24 cellular contexts compared by ENCODE assay signal in the genomic region with DNA sequence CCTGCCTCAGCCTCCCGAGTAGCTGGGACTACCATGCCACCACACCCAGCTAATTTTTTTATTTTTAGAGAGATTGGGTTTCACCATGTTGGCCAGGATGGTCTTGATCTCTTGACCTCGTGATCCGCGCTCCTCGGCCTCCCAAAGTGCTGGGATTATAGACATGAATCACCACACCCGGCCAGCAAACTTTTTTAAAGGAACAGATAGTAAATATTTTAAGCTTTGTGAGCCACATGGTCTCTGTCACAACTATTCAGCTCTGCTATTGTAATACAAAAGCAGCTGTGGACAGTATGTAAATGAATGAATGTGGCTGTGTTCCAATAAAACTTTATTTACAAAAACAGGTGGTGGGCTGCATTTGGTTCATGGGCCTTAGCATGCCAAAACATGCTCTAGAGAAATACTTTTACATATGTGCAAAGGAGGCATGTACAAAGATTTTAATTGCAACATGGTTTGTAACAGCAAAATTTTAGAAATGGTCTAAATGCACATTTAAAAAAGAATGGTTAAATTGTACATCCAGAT. TPM values are rescaled to one million over a fixed set of nuclear protein-coding genes. Genes with fewer than 3 reads are reported as not detected.
DNase-seq lines count a peak whose midpoint lies in the region; ATAC-seq, FAIRE-seq and TF ChIP-seq lines count a peak whose summit lies in the region.
"Had no signal": no experiment of that assay in that cellular context is flagged by ENCODE, and none has a peak within 500 bp of the region (broad histone marks: within the 10 kb centered on the region; RNA-seq: fewer than 3 reads in every experiment).

No MANE protein-coding gene starts in this region.

- intact Hi-C loops in GM12878 (cut with micrococcal nuclease; ENCODE audit: unreplicated experiment) = no loop called here
- intact Hi-C loops in mammary epithelial cell (cut with micrococcal nuclease) = no loop called here

- H3K79me2 ChIP-seq in GM12878 (ENCODE audit: control insufficient read depth, insufficient read depth, low read length) (no peaks in the 10 kb centered on the region), mammary epithelial cell (ENCODE audit: insufficient read depth, low read length) (no peaks in the 10 kb centered on the region)

- FAIRE-seq in GM12878 (lab: Jason Lieb, UNC) = no peak
- FAIRE-seq: HTR-8/SVneo had no signal

- ATAC-seq in GM12878 (no peak), left lobe of liver (no peak), HG03432 (IDR thresholded peaks at IDR 0.05; ENCODE audit: unreplicated experiment) (no peak)

- H4K20me1 ChIP-seq in GM12878 (ENCODE audit: control insufficient read depth, insufficient read depth) (no peaks in the 10 kb centered on the region), mammary epithelial cell (ENCODE audit: insufficient read depth, low read length) (no peaks in the 10 kb centered on the region)

- no peak for TF ChIP-seq EP300 in GM12878 (IDR thresholded peaks at IDR 0.05; ENCODE audit: borderline replicate concordance in 1 of 2, control insufficient read depth in 1 of 2, low read depth in 2 of 2, low read length in 2 of 2)

- SMC1A ChIA-PET in GM12878 (lab: Charles Lee; ENCODE audit: uncharacterized antibody, unreplicated experiment) = interaction anchor here (1.3 kb wide), 1 partner anchor 19 kb away, joined by 3 read pairs; no protein-coding TSS in a partner anchor

- H3K4me3 ChIP-seq in MG63 = no peak overlapping the region
- no peak overlapping the region for H3K4me3 ChIP-seq in GM12878
- H3K4me3 ChIP-seq in mammary epithelial cell (replicated peaks in 1 of 3; ENCODE audit: insufficient read depth in 1 of 3, low read depth in 2 of 3, low read length in 3 of 3) = no peak overlapping the region
- H3K4me3 ChIP-seq: Peyer's patch, SJSA1 had no signal

- BruUV-seq in GM12878 (replicated peaks; lab: Mats Ljungman, UMichigan) = no TSS peak
- no TSS peak for BruUV-seq in mammary epithelial cell (replicated peaks; lab: Mats Ljungman, UMichigan)

- CTCF ChIA-PET in GM12878 (lab: Yijun Ruan, JAX) (no interaction called here), mammary epithelial cell (lab: Charles Lee; ENCODE audit: low non-redundant PET) (no interaction called here)

- no peak overlapping the region for H3K27ac ChIP-seq in GM12878 (ENCODE audit: control insufficient read depth, insufficient read depth)
- H3K27ac ChIP-seq in mammary epithelial cell (ENCODE audit: insufficient read depth, low read depth, low read length) = no peak overlapping the region
- H3K27ac ChIP-seq: Peyer's patch, SJSA1 had no signal

- no peaks in the 10 kb centered on the region for H3K27me3 ChIP-seq in MG63
- no peaks in the 10 kb centered on the region for H3K27me3 ChIP-seq in GM12878 (replicated peaks in 1 of 2; ENCODE audit: control insufficient read depth in 2 of 2, insufficient read depth in 2 of 2, low read length in 1 of 2)
- no peaks in the 10 kb centered on the region for H3K27me3 ChIP-seq in mammary epithelial cell (ENCODE audit: insufficient read depth, low read length)
- H3K27me3 ChIP-seq: Peyer's patch, SJSA1 had no signal

- no peak overlapping the region for H2AFZ ChIP-seq in GM12878 (ENCODE audit: control insufficient read depth, low read depth, low read length)
- H2AFZ ChIP-seq in mammary epithelial cell (ENCODE audit: low read depth, low read length) = no peak overlapping the region

- no peak overlapping the region for H3K4me2 ChIP-seq in GM12878 (ENCODE audit: control insufficient read depth, insufficient read depth)
- H3K4me2 ChIP-seq in mammary epithelial cell (ENCODE audit: insufficient read depth, low read depth, low read length) = no peak overlapping the region

- TF ChIP-seq POLR2A in GM12878 (IDR thresholded peaks at IDR 0.05; ENCODE audit: low read depth, low read length) = no peak

- in situ Hi-C loops in GM12878 (cut with MboI) = no loop called here
- in situ Hi-C loops in mammary epithelial cell (cut with MboI; ENCODE audit: low sequenced_read_pairs in 2 of 2) = loop anchor here in 1 of 2 donors (25.0 kb wide), 1 partner anchor 706 kb away; a partner anchor contains a TSS

- TF ChIP-seq RAD21 in GM12878 (IDR thresholded peaks at IDR 0.05; ENCODE audit: insufficient read depth, low read depth, low read length) = no peak

- H3K36me3 ChIP-seq in MG63 (no peaks in the 10 kb centered on the region; the same call in 1 of the 2 replicates), GM12878 (ENCODE audit: control insufficient read depth in 2 of 2, insufficient read depth in 2 of 2, low read length in 1 of 2) (no peaks in the 10 kb centered on the region; a peak in 1 of 4 replicates), mammary epithelial cell (ENCODE audit: insufficient read depth, low read length) (no peaks in the 10 kb centered on the region)
- H3K36me3 ChIP-seq: Peyer's patch, SJSA1 had no signal

- WGBS in GM12878 (ENCODE audit: insufficient coverage, insufficient replicate concordance, low lambda C conversion rate, missing lambda C conversion rate) = 98% methylated on average over 6 of the region's 6 CpGs
- WGBS in mammary epithelial cell (ENCODE audit: low coverage, missing lambda C conversion rate) = 80% methylated on average over 6 of the region's 6 CpGs

- H3K9me3 ChIP-seq in MG63 (no peaks in the 10 kb centered on the region), GM12878 (replicated peaks; ENCODE audit: control insufficient read depth, insufficient read depth, low read length) (no peaks in the 10 kb centered on the region), mammary epithelial cell (replicated peaks; ENCODE audit: insufficient read depth, low read length) (no peaks in the 10 kb centered on the region)
- H3K9me3 ChIP-seq: Peyer's patch, SJSA1 had no signal

- POLR2A ChIA-PET in GM12878 (lab: Charles Lee) = no interaction called here

- TF ChIP-seq CTCF in GM12878 (IDR thresholded peaks at IDR 0.05 in 2 of 3, conservative IDR thresholded peaks at IDR 0.05 in 1 of 3; ENCODE audit: control insufficient read depth in 2 of 3, extremely low read depth in 1 of 3, insufficient read depth in 1 of 3, low read depth in 3 of 3, low read length in 3 of 3) (no peak), mammary epithelial cell (conservative IDR thresholded peaks at IDR 0.05 in 1 of 2, IDR thresholded peaks at IDR 0.05 in 1 of 2; ENCODE audit: extremely low read depth in 1 of 2, insufficient read depth in 1 of 2, low read depth in 1 of 2, low read length in 2 of 2) (no peak)

- dilution Hi-C loops in mammary epithelial cell (cut with HindIII; ENCODE audit: low sequenced_read_pairs) = no loop called here

- H3K9ac ChIP-seq in GM12878 (ENCODE audit: control insufficient read depth, insufficient read depth, low read length) (no peak overlapping the region), mammary epithelial cell (ENCODE audit: insufficient read depth, low read length) (no peak overlapping the region)

- H3K4me1 ChIP-seq in GM12878 (ENCODE audit: control insufficient read depth, insufficient read depth, low read length) = no peaks in the 10 kb centered on the region
- no peaks in the 10 kb centered on the region for H3K4me1 ChIP-seq in mammary epithelial cell (ENCODE audit: insufficient read depth, low read length)
- H3K4me1 ChIP-seq: Peyer's patch had no signal

- RAD21 ChIA-PET in GM12878 (lab: Charles Lee; ENCODE audit: unreplicated experiment) = no interaction called here

- DNase-seq in MG63 = peak; percentile 44
- DNase-seq in GM12878 (ENCODE audit: low read depth, low spot score) = no peak
- DNase-seq in left lobe of liver (ENCODE audit: low spot score) = peak; percentile 5
- DNase-seq in mammary epithelial cell = no peak
- DNase-seq in HUDEP-2 (lab: John Stamatoyannopoulos, UW; ENCODE audit: unreplicated experiment in 76 of 76) = no peak
- no peak for DNase-seq in stimulated activated CD8-positive, alpha-beta memory T cell treated with anti-CD3 and anti-CD28 coated beads, Interleukin-4, amount 100 ng/mL, for 48 hours
- DNase-seq: CD4-positive, CD25-positive, alpha-beta regulatory T cell; COR-L47; DMS79 treated with DMSO at 0.1 percent for 48 hours; H7; Karpas-422; MM.1S; NCI-H1105; NCI-H146; NCI-H2029; NCI-H2171 treated with DMSO at 0.1 percent for 48 hours; NCI-H524 treated with DMSO at 0.1 percent for 48 hours; NCI-H82; Peyer's patch had no signal

RNA-seq across cellular contexts. Expression of a gene that starts 47.0 kb away (rescaled TPM):
- total RNA-seq in MG63 (2014; rRNA removed; shearing (Covaris generic); ENCODE audit: low replicate concordance) = not detected in 2 replicates
- 0.44 and 0.52 TPM in 2 replicates for total RNA-seq in GM12878 (2013; cell fraction: nucleolus; rRNA removed)
- 0.06 TPM in 1 of 2 replicates, not detected in the other for total RNA-seq in GM12878 (2014; rRNA removed)
- total RNA-seq in GM12878 (2014; rRNA removed; fragmentation: Illumina TruSeq; extraction: Trizol) = not detected in 2 replicates
- not detected in 2 replicates for total RNA-seq in GM12878 (2021)
- not detected for polyA plus RNA-seq in GM12878 (2011; ENCODE audit: low read depth)
- not detected in 2 replicates for polyA plus RNA-seq in GM12878 (2011; rRNA removed)
- polyA plus RNA-seq in GM12878 (2011; cell fraction: cytosol; rRNA removed) = not detected in 2 replicates
- not detected in 2 replicates for polyA plus RNA-seq in GM12878 (2011; cell fraction: nucleus; rRNA removed)
- not detected in 2 replicates for polyA plus RNA-seq in GM12878 (2012)
- not detected in 2 replicates for polyA plus RNA-seq in GM12878 (2014; fragmentation: Illumina TruSeq; extraction: Trizol)
- polyA plus RNA-seq in GM12878 (2014; fragmentation: Nextera tagmentation; extraction: Ambion mirVana) = not detected
- polyA plus RNA-seq in GM12878 (2014; rRNA removed) = not detected in 2 replicates
- polyA plus RNA-seq in GM12878 (2016; fragmentation: Nextera tagmentation; extraction: Ambion mirVana) = not detected
- polyA minus RNA-seq in GM12878 (2011; rRNA and poly(A)+ RNA removed) = not detected in 2 replicates
- not detected in 2 replicates for polyA minus RNA-seq in GM12878 (2011; cell fraction: cytosol; rRNA and poly(A)+ RNA removed)
- not detected in 2 replicates for polyA minus RNA-seq in GM12878 (2011; cell fraction: nucleus; rRNA and poly(A)+ RNA removed)
- not detected for total RNA-seq in left lobe of liver
- total RNA-seq in mammary epithelial cell = not detected
- polyA plus RNA-seq in mammary epithelial cell = not detected
- polyA minus RNA-seq in mammary epithelial cell = not detected
- total RNA-seq: H7, Peyer's patch, SJSA1 had no signal
- polyA plus RNA-seq: BJ; CD4-positive, CD25-positive, alpha-beta regulatory T cell; IgD-negative memory B cell had no signal

RNA-seq across cellular contexts. Expression of a gene that starts 52.4 kb away (rescaled TPM):
- 3.0 and 3.7 TPM in 2 replicates for total RNA-seq in MG63 (2014; rRNA removed; shearing (Covaris generic); ENCODE audit: low replicate concordance)
- 16.8 and 16.9 TPM in 2 replicates for total RNA-seq in GM12878 (2013; cell fraction: nucleolus; rRNA removed)
- total RNA-seq in GM12878 (2014; rRNA removed) (4.8 and 5.2 TPM in 2 replicates), GM12878 (2014; rRNA removed; fragmentation: Illumina TruSeq; extraction: Trizol) (5.3 and 5.4 TPM in 2 replicates), GM12878 (2021) (6.7 and 6.8 TPM in 2 replicates), left lobe of liver (2.9 TPM), mammary epithelial cell (1 to 10 TPM; 3.8 to 5.5 TPM)
- polyA plus RNA-seq in GM12878 (2011; ENCODE audit: low read depth) = 1.6 TPM
- polyA plus RNA-seq in GM12878 (2011; rRNA removed) (9.2 and 10.5 TPM in 2 replicates), GM12878 (2014; fragmentation: Illumina TruSeq; extraction: Trizol) (5.9 and 6.0 TPM in 2 replicates), GM12878 (2014; fragmentation: Nextera tagmentation; extraction: Ambion mirVana) (10 to 100 TPM in 1 of 2 experiments, 1 to 10 TPM in 1; 5.4 to 10.5 TPM), GM12878 (2014; rRNA removed) (4.4 and 6.2 TPM in 2 replicates), GM12878 (2016; fragmentation: Nextera tagmentation; extraction: Ambion mirVana) (10 to 100 TPM in 1 of 2 experiments, 1 to 10 TPM in 1; 9.6 to 13.2 TPM), mammary epithelial cell (3.4 TPM)
- 8.1 and 9.0 TPM in 2 replicates for polyA plus RNA-seq in GM12878 (2011; cell fraction: cytosol; rRNA removed)
- polyA plus RNA-seq in GM12878 (2011; cell fraction: nucleus; rRNA removed) = 10.6 and 11.1 TPM in 2 replicates
- 2.3 and 4.0 TPM in 2 replicates for polyA plus RNA-seq in GM12878 (2012)
- 7.5 and 11.2 TPM in 2 replicates for polyA minus RNA-seq in GM12878 (2011; rRNA and poly(A)+ RNA removed)
- 1.6 and 3.2 TPM in 2 replicates for polyA minus RNA-seq in GM12878 (2011; cell fraction: cytosol; rRNA and poly(A)+ RNA removed)
- 5.1 and 8.5 TPM in 2 replicates for polyA minus RNA-seq in GM12878 (2011; cell fraction: nucleus; rRNA and poly(A)+ RNA removed)
- polyA minus RNA-seq in mammary epithelial cell = 9.6 TPM

RNA-seq across cellular contexts. Expression of a gene that starts 52.8 kb away (rescaled TPM):
- total RNA-seq in MG63 (2014; rRNA removed; shearing (Covaris generic); ENCODE audit: low replicate concordance) = 198 and 209 TPM in 2 replicates
- total RNA-seq in GM12878 (2013; cell fraction: nucleolus; rRNA removed) = 76.9 and 79.6 TPM in 2 replicates
- total RNA-seq in GM12878 (2014; rRNA removed) = 110 and 119 TPM in 2 replicates
- total RNA-seq in GM12878 (2014; rRNA removed; fragmentation: Illumina TruSeq; extraction: Trizol) = 72.9 and 78.3 TPM in 2 replicates
- total RNA-seq in GM12878 (2021) = 95.9 and 99.3 TPM in 2 replicates
- polyA plus RNA-seq in GM12878 (2011; ENCODE audit: low read depth) = 61.6 TPM
- polyA plus RNA-seq in GM12878 (2011; rRNA removed) = 273 and 319 TPM in 2 replicates
- 123 and 156 TPM in 2 replicates for polyA plus RNA-seq in GM12878 (2011; cell fraction: cytosol; rRNA removed)
- polyA plus RNA-seq in GM12878 (2011; cell fraction: nucleus; rRNA removed) = 50.2 and 73.0 TPM in 2 replicates
- polyA plus RNA-seq in GM12878 (2012) = 141 and 145 TPM in 2 replicates
- polyA plus RNA-seq in GM12878 (2014; fragmentation: Illumina TruSeq; extraction: Trizol) = 69.9 and 83.6 TPM in 2 replicates
- 100 to 1,000 TPM; 112 to 128 TPM for polyA plus RNA-seq in GM12878 (2014; fragmentation: Nextera tagmentation; extraction: Ambion mirVana)
- polyA plus RNA-seq in GM12878 (2014; rRNA removed) = 76.6 and 108 TPM in 2 replicates
- polyA plus RNA-seq in GM12878 (2016; fragmentation: Nextera tagmentation; extraction: Ambion mirVana) = 100 to 1,000 TPM; 171 to 200 TPM
- 74.1 and 125 TPM in 2 replicates for polyA minus RNA-seq in GM12878 (2011; rRNA and poly(A)+ RNA removed)
- polyA minus RNA-seq in GM12878 (2011; cell fraction: cytosol; rRNA and poly(A)+ RNA removed) = 40.8 and 69.8 TPM in 2 replicates
- polyA minus RNA-seq in GM12878 (2011; cell fraction: nucleus; rRNA and poly(A)+ RNA removed) = 18.4 and 29.9 TPM in 2 replicates
- total RNA-seq in left lobe of liver = 275 TPM
- total RNA-seq in mammary epithelial cell = 100 to 1,000 TPM; 164 to 223 TPM
- 182 TPM for polyA plus RNA-seq in mammary epithelial cell
- polyA minus RNA-seq in mammary epithelial cell = 61.5 TPM

Comparison
In these comparisons a context has a peak if more than half of its experiments do, and no peak if none do; other contexts are left out.
1. DNase-seq: peak in MG63 (single experiment) and left lobe of liver (single experiment); none in GM12878 (single experiment), mammary epithelial cell (single experiment), HUDEP-2 (0 of 76) and stimulated activated CD8-positive, alpha-beta memory T cell treated with anti-CD3 and anti-CD28 coated beads, Interleukin-4, amount 100 ng/mL, for 48 hours (single experiment).